ENCODE assay signal across 10 cellular contexts in the genomic region with DNA sequence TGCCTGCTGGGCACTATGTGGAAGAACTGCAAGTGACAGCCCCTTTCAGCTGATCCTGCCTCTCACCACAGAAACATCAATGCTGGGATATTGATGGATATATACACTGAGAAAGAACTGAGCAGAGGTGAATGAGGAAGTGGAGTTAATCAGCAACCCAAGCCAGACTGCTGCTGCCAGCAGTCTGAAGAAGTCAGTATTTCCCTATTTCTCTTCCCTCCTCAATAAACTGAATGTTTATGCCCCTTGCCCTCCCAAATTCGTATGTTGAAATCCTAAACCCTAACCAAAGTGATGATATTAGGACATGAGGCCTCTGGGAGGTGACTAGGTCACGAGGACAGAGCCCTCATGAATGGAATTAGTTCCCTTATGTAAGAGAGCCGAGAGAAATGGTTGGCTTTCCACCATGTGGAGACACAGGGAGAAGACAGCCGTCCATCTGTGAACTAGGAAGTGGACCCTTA.
A peak's percentile ranks its signal among the peaks of the same experiment; 100 is the strongest.
DNase-seq lines count a peak whose midpoint lies in the region; ATAC-seq, FAIRE-seq and TF ChIP-seq lines count a peak whose summit lies in the region.
"Had no signal": no experiment of that assay in that cellular context is flagged by ENCODE, and none has a peak within 500 bp of the region (broad histone marks: within the 10 kb centered on the region; RNA-seq: fewer than 3 reads in every experiment).

No MANE protein-coding gene starts in this region.

- FAIRE-seq in K562 (lab: Jason Lieb, UNC): no peak

- no peak overlapping the region for H3K4me3 ChIP-seq in K562

- H4K20me1 ChIP-seq in K562 (replicated peaks; ENCODE audit: control insufficient read depth, insufficient read depth, low read length): no peaks in the 10 kb centered on the region

- no peak overlapping the region for H3K4me2 ChIP-seq in K562 (ENCODE audit: insufficient read depth, low read length)

- no peak for TF ChIP-seq CTCF in K562 (IDR thresholded peaks at IDR 0.05 in 2 of 3, conservative IDR thresholded peaks at IDR 0.05 in 1 of 3; ENCODE audit: insufficient read depth in 2 of 3, low read depth in 1 of 3, low read length in 3 of 3)

- no peak for DNase-seq in K562 (ENCODE audit: extremely low read depth in 1 of 4, low spot score in 3 of 4)
- DNase-seq in pons (ENCODE audit: low spot score): peak; percentile 73
- no peak for DNase-seq in NCI-H345 (lab: John Stamatoyannopoulos, UW)
- DNase-seq in NCI-H146 treated with DMSO at 0.1 percent for 48 hours (lab: John Stamatoyannopoulos, UW; ENCODE audit: unreplicated experiment): no peak
- no peak for DNase-seq in HCEC 1CT
- DNase-seq in activated naive CD4-positive, alpha-beta T cell treated with Interleukin-2 at 50 U/mL for 16 hours: no peak
- DNase-seq: hippocampal formation, nucleus accumbens had no signal

- H3K27ac ChIP-seq in K562 (ENCODE audit: extremely low read depth, low read depth, low read length): peak overlapping the region; percentile 16; the same call in 1 of the 3 replicates

- H3K36me3 ChIP-seq in K562 (ENCODE audit: control insufficient read depth, insufficient read depth, low read length): no peaks in the 10 kb centered on the region

- TF ChIP-seq POLR2A in K562 (conservative IDR thresholded peaks at IDR 0.05): no peak

- H3K9ac ChIP-seq in K562 (ENCODE audit: insufficient read depth in 1 of 2, low read depth in 2 of 2, low read length in 2 of 2): no peak overlapping the region

- POLR2A ChIA-PET in K562 (lab: Yijun Ruan, JAX): interaction anchor here (1.0 kb wide), 1 partner anchor 135 kb away, joined by 3 read pairs; the partner anchor contains the start of gene AMD1

- TF ChIP-seq RAD21 in K562 (CRISPR knock-in tag; conservative IDR thresholded peaks at IDR 0.05 in 1 of 2, IDR thresholded peaks at IDR 0.05 in 1 of 2): no peak

- 15% methylated on average over 4 of the region's 4 CpGs for WGBS in K562 (ENCODE audit: insufficient coverage, low coverage, missing lambda C conversion rate)

- intact Hi-C loops in K562 (cut with micrococcal nuclease): no loop called here

- H3K79me2 ChIP-seq in K562 (ENCODE audit: control insufficient read depth, insufficient read depth, low read length): no peaks in the 10 kb centered on the region

- no peaks in the 10 kb centered on the region for H3K4me1 ChIP-seq in K562 (replicated peaks in 1 of 2; ENCODE audit: control insufficient read depth in 2 of 2, insufficient read depth in 2 of 2, low read length in 2 of 2)

- CTCF ChIA-PET in K562 (lab: Yijun Ruan, JAX; ENCODE audit: low intra/inter-chr PET ratio): no interaction called here

- peak; percentile 57 for ATAC-seq in GM19023 (IDR thresholded peaks at IDR 0.05; ENCODE audit: unreplicated experiment)
- ATAC-seq in HG03571 (IDR thresholded peaks at IDR 0.05; ENCODE audit: unreplicated experiment): peak; percentile 81
- peak; percentile 59; the same call in 2 of the 3 replicates for ATAC-seq in K562

- H3K9me1 ChIP-seq in K562 (ENCODE audit: control insufficient read depth, insufficient read depth, low read length): no peaks in the 10 kb centered on the region

- BruUV-seq in K562 (replicated peaks; lab: Mats Ljungman, UMichigan): no TSS peak

- no peaks in the 10 kb centered on the region for H3K9me3 ChIP-seq in K562 (replicated peaks; ENCODE audit: control insufficient read depth, insufficient read depth, low read depth, low read length)

- TF ChIP-seq EP300 in K562 (IDR thresholded peaks at IDR 0.05; ENCODE audit: low read length): no peak

- H2AFZ ChIP-seq in K562 (ENCODE audit: low read depth, low read length): peak overlapping the region; percentile 73; the same call in 1 of the 2 replicates

- H3K27me3 ChIP-seq in K562 (ENCODE audit: control insufficient read depth in 2 of 2, insufficient read depth in 2 of 2, low read length in 2 of 2): no peaks in the 10 kb centered on the region

- in situ Hi-C loops in K562 (cut with MboI): no loop called here

TF ChIP-seq in K562, 482 proteins besides CTCF, POLR2A, EP300 and RAD21:
- TF ChIP-seq SPI1 (IDR thresholded peaks at IDR 0.05; ENCODE audit: borderline replicate concordance, low read depth, low read length) (peak; percentile 92), ZNF347 (CRISPR knock-in tag; IDR thresholded peaks at IDR 0.05; ENCODE audit: low read depth) (no peak), PHB (CRISPR knock-in tag; IDR thresholded peaks at IDR 0.05) (no peak), NFIX (CRISPR knock-in tag; IDR thresholded peaks at IDR 0.05; ENCODE audit: low read depth) (no peak), SRSF1 (IDR thresholded peaks at IDR 0.05; ENCODE audit: low read depth, low read length) (no peak)
- TF ChIP-seq, protein P1, sequence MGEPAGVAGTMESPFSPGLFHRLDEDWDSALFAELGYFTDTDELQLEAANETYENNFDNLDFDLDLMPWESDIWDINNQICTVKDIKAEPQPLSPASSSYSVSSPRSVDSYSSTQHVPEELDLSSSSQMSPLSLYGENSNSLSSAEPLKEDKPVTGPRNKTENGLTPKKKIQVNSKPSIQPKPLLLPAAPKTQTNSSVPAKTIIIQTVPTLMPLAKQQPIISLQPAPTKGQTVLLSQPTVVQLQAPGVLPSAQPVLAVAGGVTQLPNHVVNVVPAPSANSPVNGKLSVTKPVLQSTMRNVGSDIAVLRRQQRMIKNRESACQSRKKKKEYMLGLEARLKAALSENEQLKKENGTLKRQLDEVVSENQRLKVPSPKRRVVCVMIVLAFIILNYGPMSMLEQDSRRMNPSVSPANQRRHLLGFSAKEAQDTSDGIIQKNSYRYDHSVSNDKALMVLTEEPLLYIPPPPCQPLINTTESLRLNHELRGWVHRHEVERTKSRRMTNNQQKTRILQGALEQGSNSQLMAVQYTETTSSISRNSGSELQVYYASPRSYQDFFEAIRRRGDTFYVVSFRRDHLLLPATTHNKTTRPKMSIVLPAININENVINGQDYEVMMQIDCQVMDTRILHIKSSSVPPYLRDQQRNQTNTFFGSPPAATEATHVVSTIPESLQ (CRISPR knock-in tag; IDR thresholded peaks at IDR 0.05): no peak
